In genomic region chr6:138593100-138593877, GRCh38 we compare ENCODE assay signal across 8 cellular contexts.
DNase-seq lines count a peak whose midpoint lies in the region; ATAC-seq and TF ChIP-seq lines count a peak whose summit lies in the region.

No MANE protein-coding gene starts in this region.

- H3K36me3 ChIP-seq in CD4-positive, alpha-beta memory T cell (ENCODE audit: insufficient read depth, low read length), result no peaks in the 10 kb centered on the region

- peaks cover 0 to 5% of the 10 kb centered on the region in 2 donors for H3K27me3 Mint-ChIP-seq in CD4-positive, alpha-beta memory T cell
- peaks cover 3 to 5% of the 10 kb centered on the region in 2 donors for H3K27me3 Mint-ChIP-seq in T-cell
- H3K27me3 Mint-ChIP-seq in stimulated activated naive CD8-positive, alpha-beta T cell treated with anti-CD3 and anti-CD28 coated beads, Interleukin-15, Interleukin-2, amounts not matched to agents 100 ng/mL and 50 ng/mL, for 24 hours, result no peaks in the 10 kb centered on the region

- POLR2A ChIA-PET in CD4-positive, alpha-beta memory T cell (lab: Charles Lee; ENCODE audit: partially characterized antibody), result interaction anchor here (0.5 kb wide), 1 partner anchor 185 kb away, joined by 3 read pairs; no protein-coding TSS in a partner anchor
- POLR2A ChIA-PET in T-cell (lab: Charles Lee), result interaction anchor here (0.5 to 1.1 kb wide), 2 partner anchors 54 to 63 kb away, joined by 3 to 9 read pairs; no protein-coding TSS in a partner anchor

- ATAC-seq in GM19468 (IDR thresholded peaks at IDR 0.05; ENCODE audit: extremely low read depth, unreplicated experiment) (peak; percentile 51), HG03469 (IDR thresholded peaks at IDR 0.05; ENCODE audit: unreplicated experiment) (peak; percentile 49), T-cell (replicated peaks in 1 of 4) (peak; percentile 73 to 90 (median 86))

- no peak overlapping the region for H3K27ac ChIP-seq in CD4-positive, alpha-beta memory T cell (ENCODE audit: low read depth, low read length)

- no peak overlapping the region for H3K4me3 ChIP-seq in CD4-positive, alpha-beta memory T cell (ENCODE audit: low read length in 2 of 2)
- peak overlapping the region; percentile 25 for H3K4me3 ChIP-seq in choroid plexus epithelial cell (ENCODE audit: low read depth, low read length)

- peaks cover 16% of the 10 kb centered on the region for H3K4me1 ChIP-seq in CD4-positive, alpha-beta memory T cell (ENCODE audit: insufficient read depth, low read length)

- no peaks in the 10 kb centered on the region for H3K36me3 Mint-ChIP-seq in CD4-positive, alpha-beta memory T cell
- no peaks in the 10 kb centered on the region for H3K36me3 Mint-ChIP-seq in T-cell
- H3K36me3 Mint-ChIP-seq in stimulated activated naive CD8-positive, alpha-beta T cell treated with anti-CD3 and anti-CD28 coated beads, Interleukin-15, Interleukin-2, amounts not matched to agents 100 ng/mL and 50 ng/mL, for 24 hours (ENCODE audit: low read depth), result no peaks in the 10 kb centered on the region

- H3K9me3 ChIP-seq in CD4-positive, alpha-beta memory T cell (ENCODE audit: control insufficient read depth in 1 of 2, low read length in 2 of 2), result no peaks in the 10 kb centered on the region

- peak overlapping the region in 5 of 7 donors; percentile 21 to 81 (median 25) for H3K27ac Mint-ChIP-seq in CD4-positive, alpha-beta memory T cell
- H3K27ac Mint-ChIP-seq in T-cell, result peak overlapping the region in 1 of 2 donors; percentile 23
- H3K27ac Mint-ChIP-seq in stimulated activated naive CD8-positive, alpha-beta T cell treated with anti-CD3 and anti-CD28 coated beads, Interleukin-15, Interleukin-2, amounts not matched to agents 100 ng/mL and 50 ng/mL, for 24 hours, result peak overlapping the region; percentile 92

- no peaks in the 10 kb centered on the region for H3K9me3 Mint-ChIP-seq in CD4-positive, alpha-beta memory T cell
- no peaks in the 10 kb centered on the region for H3K9me3 Mint-ChIP-seq in T-cell
- no peaks in the 10 kb centered on the region for H3K9me3 Mint-ChIP-seq in stimulated activated naive CD8-positive, alpha-beta T cell treated with anti-CD3 and anti-CD28 coated beads, Interleukin-15, Interleukin-2, amounts not matched to agents 100 ng/mL and 50 ng/mL, for 24 hours

- DNase-seq in CD4-positive, alpha-beta memory T cell, result peak; percentile 13 to 72 (median 28)
- DNase-seq in T-cell (peak in 4 of 34 experiments; percentile 3 to 33 (median 14)), choroid plexus epithelial cell (ENCODE audit: low read depth) (peak; percentile 97), medulla oblongata (ENCODE audit: extremely low spot score) (peak; percentile 61), NCI-H446 treated with DMSO at 0.1 percent for 48 hours (lab: John Stamatoyannopoulos, UW) (no peak)

- H3K4me3 Mint-ChIP-seq in CD4-positive, alpha-beta memory T cell, result peak overlapping the region; percentile 45 to 79 (median 70)
- H3K4me3 Mint-ChIP-seq in T-cell, result peak overlapping the region in 2 of 3 donors; percentile 7 to 46
- H3K4me3 Mint-ChIP-seq in stimulated activated naive CD8-positive, alpha-beta T cell treated with anti-CD3 and anti-CD28 coated beads, Interleukin-15, Interleukin-2, amounts not matched to agents 100 ng/mL and 50 ng/mL, for 24 hours, result peak overlapping the region; percentile 77

- TF ChIP-seq CTCF in choroid plexus epithelial cell (conservative IDR thresholded peaks at IDR 0.05; ENCODE audit: low read depth, low read length), result no peak

- no peaks in the 10 kb centered on the region for H3K27me3 ChIP-seq in CD4-positive, alpha-beta memory T cell (ENCODE audit: insufficient read depth, low read length)

- CTCF ChIA-PET in CD4-positive, alpha-beta memory T cell (lab: Charles Lee; ENCODE audit: partially characterized antibody), result interaction anchor here (0.9 to 10.1 kb wide), 4 partner anchors 166 to 173 kb away, joined by 3 to 114 read pairs (median 3); no protein-coding TSS in a partner anchor
- CTCF ChIA-PET in T-cell (lab: Charles Lee), result interaction anchor here (0.5 to 1.5 kb wide), 4 partner anchors 173 to 776 kb away, joined by 3 to 6 read pairs (median 3); no protein-coding TSS in a partner anchor

- H3K4me1 Mint-ChIP-seq in CD4-positive, alpha-beta memory T cell, result peaks cover 14 to 22% (median 19%) of the 10 kb centered on the region in 4 donors
- H3K4me1 Mint-ChIP-seq in T-cell, result peaks cover 14 to 21% (median 16%) of the 10 kb centered on the region in 3 donors
- H3K4me1 Mint-ChIP-seq in stimulated activated naive CD8-positive, alpha-beta T cell treated with anti-CD3 and anti-CD28 coated beads, Interleukin-15, Interleukin-2, amounts not matched to agents 100 ng/mL and 50 ng/mL, for 24 hours (ENCODE audit: low read depth), result peaks cover 39% of the 10 kb centered on the region

- intact Hi-C loops in CD4-positive, alpha-beta memory T cell (cut with micrococcal nuclease), result loop anchor here (5.0 kb wide), 2 partner anchors 99 to 434 kb away; partner anchors contain the start of gene ABRACL

Comparison
In these comparisons a context has a peak if more than half of its experiments do, and no peak if none do; other contexts are left out.
1. H3K4me3 Mint-ChIP-seq: peak in every context shown above with its lines; median percentile 77 in stimulated activated naive CD8-positive, alpha-beta T cell treated with anti-CD3 and anti-CD28 coated beads, Interleukin-15, Interleukin-2, amounts not matched to agents 100 ng/mL and 50 ng/mL, for 24 hours; 70 in CD4-positive, alpha-beta memory T cell; 26 in T-cell.